17 cellular contexts compared by ENCODE assay signal in the genomic region with DNA sequence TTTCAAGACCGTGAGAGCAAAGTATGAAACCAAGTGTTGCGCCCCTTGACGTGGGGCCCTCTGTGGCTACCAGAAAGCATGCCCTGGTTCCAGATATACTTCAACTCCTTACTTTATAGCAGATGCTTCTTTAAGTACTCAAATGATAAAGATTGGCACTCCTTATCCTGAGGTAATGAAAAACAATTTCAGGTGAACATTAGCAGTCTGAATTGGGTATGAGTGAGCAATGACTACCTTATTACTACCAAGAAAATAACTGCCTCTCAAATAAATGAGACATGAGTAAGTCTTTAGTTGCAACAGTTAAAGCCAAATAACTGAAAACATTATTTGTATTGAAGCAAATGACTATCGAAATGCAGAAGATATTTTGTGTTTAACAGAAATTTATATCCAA.
DNase-seq lines count a peak whose midpoint lies in the region; ATAC-seq, FAIRE-seq and TF ChIP-seq lines count a peak whose summit lies in the region.
"Had no signal": no experiment of that assay in that cellular context is flagged by ENCODE, and none has a peak within 500 bp of the region (broad histone marks: within the 10 kb centered on the region; RNA-seq: fewer than 3 reads in every experiment).

No MANE protein-coding gene starts in this region.

- H3K27me3 ChIP-seq in PC-3 (ENCODE audit: low read length) (no peaks in the 10 kb centered on the region), bronchial epithelial cell (ENCODE audit: control insufficient read depth, insufficient read depth, low read length) (no peaks in the 10 kb centered on the region), keratinocyte (ENCODE audit: control insufficient read depth, extremely low read depth, insufficient read depth, low read length) (no peaks in the 10 kb centered on the region)
- H3K27me3 ChIP-seq: BE2C had no signal

- H3K4me1 ChIP-seq in PC-3 (ENCODE audit: insufficient read depth, low read length): peaks cover 43% of the 10 kb centered on the region
- peaks cover 31% of the 10 kb centered on the region for H3K4me1 ChIP-seq in keratinocyte (ENCODE audit: control insufficient read depth, extremely low read depth, insufficient read depth, low read length)
- H3K4me1 ChIP-seq: BE2C, Caco-2 had no signal

- TF ChIP-seq POLR2A in H54 (IDR thresholded peaks at IDR 0.05; ENCODE audit: low read depth, low read length): no peak

- H3K79me2 ChIP-seq in PC-3 (ENCODE audit: low read length) (no peaks in the 10 kb centered on the region), keratinocyte (ENCODE audit: control insufficient read depth, insufficient read depth, low read length) (no peaks in the 10 kb centered on the region)

- POLR2A ChIA-PET in PC-3 (lab: Charles Lee; ENCODE audit: unreplicated experiment): no interaction called here

- FAIRE-seq in H54 (lab: Jason Lieb, UNC): peak; percentile 57
- no peak for FAIRE-seq in bronchial epithelial cell (lab: Jason Lieb, UNC)
- peak; percentile 63 for FAIRE-seq in keratinocyte (lab: Jason Lieb, UNC)
- FAIRE-seq: D721Med, GM12892, GM18507 had no signal

- H3K36me3 ChIP-seq in PC-3 (ENCODE audit: low read depth, low read length) (no peaks in the 10 kb centered on the region), bronchial epithelial cell (ENCODE audit: control insufficient read depth, insufficient read depth, low read length) (no peaks in the 10 kb centered on the region), keratinocyte (ENCODE audit: control insufficient read depth in 2 of 2, extremely low read depth in 1 of 2, insufficient read depth in 2 of 2, low read length in 2 of 2) (no peaks in the 10 kb centered on the region)
- H3K36me3 ChIP-seq: BE2C had no signal

- H3F3A ChIP-seq in PC-3 (ENCODE audit: low read length, unreplicated experiment): no peaks in the 10 kb centered on the region

- peak; percentile 80 for ATAC-seq in PC-3
- ATAC-seq in HG02970 (IDR thresholded peaks at IDR 0.05; ENCODE audit: low FRiP score, unreplicated experiment): no peak

- H3K9me1 ChIP-seq in keratinocyte (ENCODE audit: control insufficient read depth, extremely low read depth, insufficient read depth, low read length): no peaks in the 10 kb centered on the region

- DNase-seq in H54 (ENCODE audit: insufficient read length, low spot score) (no peak), PC-3 (peak; percentile 83), bronchial epithelial cell (ENCODE audit: low read depth) (peak; percentile 81), keratinocyte (ENCODE audit: low read depth, low spot score) (no peak), ureter (ENCODE audit: low spot score) (no peak), Ammon's horn (ENCODE audit: low spot score) (no peak)
- DNase-seq: BE2C; C1 segment of cervical spinal cord; Caco-2; CD4-positive, alpha-beta T cell; GDM1; GM23248; HCEC 1CT had no signal

- H2AFZ ChIP-seq in PC-3 (ENCODE audit: low read length) (peak overlapping the region; percentile 51), keratinocyte (ENCODE audit: control insufficient read depth, low read length) (no peak overlapping the region)
- H2AFZ ChIP-seq: GM23248 had no signal

- H3K4me2 ChIP-seq in PC-3 (ENCODE audit: low read length): peak overlapping the region; percentile 29
- H3K4me2 ChIP-seq in keratinocyte (ENCODE audit: control insufficient read depth, extremely low read depth, insufficient read depth, low read depth, low read length): peak overlapping the region; percentile 31

- CTCF ChIA-PET in PC-3 (lab: Charles Lee): no interaction called here

- dilution Hi-C loops in keratinocyte (cut with MboI; ENCODE audit: extremely low pct_ligation_motif_present, low sequenced_read_pairs): no loop called here

- H3K9ac ChIP-seq in PC-3 (ENCODE audit: low read length): peak overlapping the region; percentile 71
- H3K9ac ChIP-seq in keratinocyte (ENCODE audit: control insufficient read depth, extremely low read depth, insufficient read depth, low read length): peak overlapping the region; percentile 1
- H3K9ac ChIP-seq: GM23248 had no signal

- H4K20me1 ChIP-seq in PC-3 (ENCODE audit: low read length): no peaks in the 10 kb centered on the region
- no peaks in the 10 kb centered on the region for H4K20me1 ChIP-seq in keratinocyte (ENCODE audit: control insufficient read depth, extremely low read depth, insufficient read depth, low read length)

- no peak overlapping the region for H3K4me3 ChIP-seq in PC-3 (ENCODE audit: low read length)
- no peak overlapping the region for H3K4me3 ChIP-seq in bronchial epithelial cell (ENCODE audit: low read depth, low read length)
- no peak overlapping the region for H3K4me3 ChIP-seq in keratinocyte (ENCODE audit: control insufficient read depth in 2 of 3, extremely low read depth in 1 of 3, insufficient read depth in 2 of 3, low read depth in 1 of 3, low read length in 3 of 3)
- H3K4me3 ChIP-seq: GM23248 had no signal

- BruUV-seq in PC-3 (replicated peaks; lab: Mats Ljungman, UMichigan): no TSS peak

- intact Hi-C loops in PC-3 (cut with micrococcal nuclease): loop anchor here (5.0 kb wide), 2 partner anchors 287 to 358 kb away; no protein-coding TSS in a partner anchor

- H3K9me2 ChIP-seq in PC-3 (replicated peaks; ENCODE audit: low read length): no peaks in the 10 kb centered on the region

- H3K9me3 ChIP-seq in PC-3 (ENCODE audit: low read length): no peaks in the 10 kb centered on the region
- H3K9me3 ChIP-seq in keratinocyte (ENCODE audit: control insufficient read depth, low read depth, low read length): no peaks in the 10 kb centered on the region
- H3K9me3 ChIP-seq: BE2C, Caco-2 had no signal

- TF ChIP-seq CTCF in PC-3 (conservative IDR thresholded peaks at IDR 0.05; ENCODE audit: low read depth, low read length) (no peak), bronchial epithelial cell (IDR thresholded peaks at IDR 0.05; ENCODE audit: insufficient read depth, low read length, severe bottlenecking) (no peak), keratinocyte (optimal IDR thresholded peaks at IDR 0.05 in 1 of 3, IDR thresholded peaks at IDR 0.05 in 1 of 3, conservative IDR thresholded peaks at IDR 0.05 in 1 of 3; ENCODE audit: extremely low read depth in 1 of 3, insufficient read depth in 2 of 3, low read length in 3 of 3) (no peak)

- H3K27ac ChIP-seq in PC-3 (ENCODE audit: low read length) (peak overlapping the region; percentile 94), keratinocyte (ENCODE audit: control insufficient read depth, insufficient read depth, low read length) (peak overlapping the region; percentile 75)
- H3K27ac ChIP-seq: GM23248 had no signal

Comparison
In these comparisons a context has a peak if more than half of its experiments do, and no peak if none do; other contexts are left out.
1. DNase-seq: peak in PC-3 (single experiment) and bronchial epithelial cell (single experiment); none in H54 (single experiment), keratinocyte (single experiment), ureter (single experiment) and Ammon's horn (single experiment).